In genomic region chr18:47718646-47719045, GRCh38 we compare ENCODE assay signal across 4 cellular contexts.
"Had no signal": no experiment of that assay in that cellular context is flagged by ENCODE, and none has a peak within 500 bp of the region (broad histone marks: within the 10 kb centered on the region; RNA-seq: fewer than 3 reads in every experiment).

No MANE protein-coding gene starts in this region.

- H3K4me3 ChIP-seq: GM23338 had no signal

- DNase-seq: HCEC 1CT, KBM-7 had no signal

- H3K27ac ChIP-seq: HL-60 had no signal

- H2AFZ ChIP-seq: GM23338 had no signal

- H3K4me2 ChIP-seq: GM23338 had no signal
